ENCODE assay signal across 7 cellular contexts in the genomic region with DNA sequence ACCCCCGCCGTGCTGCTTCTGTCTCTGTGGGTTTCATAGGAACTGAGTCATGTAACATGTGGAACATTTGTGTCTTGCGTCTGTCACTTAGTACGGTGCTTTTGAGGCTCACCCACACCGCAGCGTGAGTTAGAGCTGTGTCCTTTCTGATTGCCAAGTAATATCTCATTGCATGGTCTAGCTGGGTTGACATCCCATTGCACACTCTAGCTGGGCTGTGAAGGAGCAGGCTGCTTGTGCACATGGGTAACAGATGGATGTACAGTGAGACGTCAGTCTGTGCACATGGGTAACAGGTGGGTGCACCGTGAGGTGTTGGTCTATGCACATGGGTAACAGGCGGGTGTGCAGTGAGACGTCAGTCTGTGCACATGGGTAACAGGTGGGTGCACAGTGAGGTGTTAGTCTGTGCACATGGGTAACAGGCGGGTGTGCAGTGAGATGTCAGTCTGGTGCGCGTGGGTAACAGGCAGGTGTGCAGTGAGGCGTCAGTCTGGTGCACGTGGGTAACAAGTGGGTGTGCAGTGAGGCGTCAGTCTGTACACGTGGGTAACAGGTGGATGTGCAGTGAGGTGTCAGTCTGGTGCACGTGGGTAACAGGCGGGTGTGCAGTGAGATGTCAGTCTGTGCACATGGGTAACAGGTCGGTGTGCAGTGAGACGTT. TPM values are rescaled to one million over a fixed set of nuclear protein-coding genes. Genes with fewer than 3 reads are reported as not detected.
DNase-seq lines count a peak whose midpoint lies in the region; ATAC-seq and TF ChIP-seq lines count a peak whose summit lies in the region.
"Not testable (repeated sequence)": the region's sequence is repeated elsewhere in the genome, so short reads cannot be mapped to it uniquely, and the experiment has no call there.

No MANE protein-coding gene starts in this region.

- not testable (repeated sequence) for H3K18ac ChIP-seq in H9 (ENCODE audit: insufficient read length, low read depth, low read length)

- H3K4me1 ChIP-seq in H9 (ENCODE audit: insufficient read depth, low read length), result not testable (repeated sequence)

- H3K27me3 Mint-ChIP-seq in H9 (ENCODE audit: low read depth); T-helper 17 cell; activated T-helper 1 cell treated with anti-CD3 and anti-CD28 coated beads, Interleukin-12 subunit alpha, Interleukin-12 subunit beta, Interleukin-2, Interleukin-4 antibody, amounts not matched to agents 30 ng/mL and 10 ng/mL and 1 ng/mL, durations not matched to agents 14 hours and 24 hours and 36 hours (ENCODE audit: insufficient read depth): not testable (repeated sequence)

- not testable (repeated sequence) for H3K4me3 Mint-ChIP-seq in H9
- peak overlapping the region; percentile 22 for H3K4me3 Mint-ChIP-seq in T-helper 17 cell
- peak overlapping the region; percentile 60 for H3K4me3 Mint-ChIP-seq in activated T-helper 1 cell treated with anti-CD3 and anti-CD28 coated beads, Interleukin-12 subunit alpha, Interleukin-12 subunit beta, Interleukin-2, Interleukin-4 antibody, amounts not matched to agents 30 ng/mL and 10 ng/mL and 1 ng/mL, durations not matched to agents 14 hours and 24 hours and 36 hours

- not testable (repeated sequence) for H3K9me3 Mint-ChIP-seq in H9; activated T-helper 1 cell treated with anti-CD3 and anti-CD28 coated beads, Interleukin-12 subunit alpha, Interleukin-12 subunit beta, Interleukin-2, Interleukin-4 antibody, amounts not matched to agents 30 ng/mL and 10 ng/mL and 1 ng/mL, durations not matched to agents 14 hours and 24 hours and 36 hours

- H4K8ac ChIP-seq in H9 (replicated peaks; ENCODE audit: insufficient read length, low read depth, low read length), result not testable (repeated sequence)

- H3K4ac ChIP-seq in H9 (ENCODE audit: low read depth, low read length), result not testable (repeated sequence)

- not testable (repeated sequence) for H3K27ac Mint-ChIP-seq in H9, T-helper 17 cell
- peak overlapping the region; percentile 86 for H3K27ac Mint-ChIP-seq in activated T-helper 1 cell treated with anti-CD3 and anti-CD28 coated beads, Interleukin-12 subunit alpha, Interleukin-12 subunit beta, Interleukin-2, Interleukin-4 antibody, amounts not matched to agents 30 ng/mL and 10 ng/mL and 1 ng/mL, durations not matched to agents 14 hours and 24 hours and 36 hours

- H3K79me2 ChIP-seq in H9 (ENCODE audit: insufficient read depth, low read length), result not testable (repeated sequence)

- H3K27ac ChIP-seq in H9 (ENCODE audit: insufficient read length, low read depth, low read length), result not testable (repeated sequence)

- not testable (repeated sequence) for H2BK5ac ChIP-seq in H9 (ENCODE audit: insufficient read length, low read length)

- not testable (repeated sequence) for H3K9me3 ChIP-seq in H9 (ENCODE audit: control insufficient read depth, low read depth, low read length); T-helper 17 cell (ENCODE audit: control insufficient read depth, low read length, poor library complexity, severe bottlenecking)

- not testable (repeated sequence) for H3K9ac ChIP-seq in H9 (ENCODE audit: extremely low read depth, insufficient read length, low read length)

- not testable (repeated sequence) for H3K14ac ChIP-seq in H9 (ENCODE audit: insufficient read depth, low read length)

- not testable (repeated sequence) for H3K23me2 ChIP-seq in H9 (ENCODE audit: insufficient read length, low read depth, low read length, poor library complexity, severe bottlenecking)

- H3K27me3 ChIP-seq in H9 (ENCODE audit: insufficient read depth, low read length), result not testable (repeated sequence)

- H3K36me3 Mint-ChIP-seq in H9 (ENCODE audit: insufficient read depth in 1 of 3, low read depth in 3 of 3); T-helper 17 cell (ENCODE audit: low read depth); activated T-helper 1 cell treated with anti-CD3 and anti-CD28 coated beads, Interleukin-12 subunit alpha, Interleukin-12 subunit beta, Interleukin-2, Interleukin-4 antibody, amounts not matched to agents 30 ng/mL and 10 ng/mL and 1 ng/mL, durations not matched to agents 14 hours and 24 hours and 36 hours (ENCODE audit: low read depth): not testable (repeated sequence)

- ATAC-seq in GM18870 (IDR thresholded peaks at IDR 0.05; ENCODE audit: unreplicated experiment) (peak; percentile 56), HG03354 (IDR thresholded peaks at IDR 0.05; ENCODE audit: poor library complexity, severe bottlenecking, unreplicated experiment) (peak; percentile 58), T-helper 17 cell (peak; percentile 77)

- TF ChIP-seq CTCF in H9 (conservative IDR thresholded peaks at IDR 0.05), result not testable (repeated sequence)

- DNase-seq in H9, T-helper 17 cell: not testable (repeated sequence)
- DNase-seq in activated T-helper 1 cell treated with anti-CD3 and anti-CD28 coated beads, Interleukin-12 subunit alpha, Interleukin-12 subunit beta, Interleukin-2, Interleukin-4 antibody, amounts not matched to agents 30 ng/mL and 10 ng/mL and 1 ng/mL, durations not matched to agents 14 hours and 24 hours and 36 hours (ENCODE audit: low spot score), result peak; percentile 79
- DNase-seq in germinal center (ENCODE audit: low spot score), result peak; percentile 57
- DNase-seq in stimulated activated CD4-positive, alpha-beta T cell treated with anti-CD3 and anti-CD28 coated beads, Interleukin-2, amount 100 ng/mL, for 4 hours (ENCODE audit: low read depth), result peak; percentile 54

- H4K5ac ChIP-seq in H9 (ENCODE audit: insufficient read length, low read depth, low read length), result not testable (repeated sequence)

- H4K91ac ChIP-seq in H9 (ENCODE audit: insufficient read length, low read depth, low read length), result not testable (repeated sequence)

- H2BK15ac ChIP-seq in H9 (ENCODE audit: low read depth, low read length), result not testable (repeated sequence)

- not testable (repeated sequence) for H2BK12ac ChIP-seq in H9 (ENCODE audit: insufficient read length, low read depth, low read length)

- not testable (repeated sequence) for H3K56ac ChIP-seq in H9 (ENCODE audit: insufficient read length, low read depth, low read length)

- peak overlapping the region; percentile 2 for H3K23ac ChIP-seq in H9 (ENCODE audit: insufficient read length, low read depth, low read length)

- not testable (repeated sequence) for H2AFZ ChIP-seq in H9 (ENCODE audit: low read length)

- not testable (repeated sequence) for H3K4me2 ChIP-seq in H9 (ENCODE audit: insufficient read depth, insufficient read length, low read length)

- not testable (repeated sequence) for H2BK120ac ChIP-seq in H9 (ENCODE audit: low read depth, low read length, poor library complexity, severe bottlenecking)

- not testable (repeated sequence) for H3K79me1 ChIP-seq in H9 (ENCODE audit: insufficient read depth, low read depth, low read length, poor library complexity, severe bottlenecking)

- WGBS in H9 (ENCODE audit: extremely low coverage, insufficient read length, low lambda C conversion rate), result no CpG with 5 or more reads among the region's 21 CpGs

- not testable (repeated sequence) for H3K4me1 Mint-ChIP-seq in H9, T-helper 17 cell
- peaks cover 29% of the 10 kb centered on the region for H3K4me1 Mint-ChIP-seq in activated T-helper 1 cell treated with anti-CD3 and anti-CD28 coated beads, Interleukin-12 subunit alpha, Interleukin-12 subunit beta, Interleukin-2, Interleukin-4 antibody, amounts not matched to agents 30 ng/mL and 10 ng/mL and 1 ng/mL, durations not matched to agents 14 hours and 24 hours and 36 hours (ENCODE audit: low read depth)

- not testable (repeated sequence) for H2AK5ac ChIP-seq in H9 (ENCODE audit: insufficient read length, low read length)

- not testable (repeated sequence) for H2BK20ac ChIP-seq in H9 (ENCODE audit: low read depth, low read length, poor library complexity, severe bottlenecking)

- H3T11ph ChIP-seq in H9 (ENCODE audit: low read length), result not testable (repeated sequence)

- not testable (repeated sequence) for H4K20me1 ChIP-seq in H9 (ENCODE audit: control insufficient read depth, insufficient read depth, insufficient read length)

- intact Hi-C loops in activated T-helper 1 cell treated with anti-CD3 and anti-CD28 coated beads, Interleukin-12 subunit alpha, Interleukin-12 subunit beta, Interleukin-2, Interleukin-4 antibody, amounts not matched to agents 30 ng/mL and 10 ng/mL and 1 ng/mL, durations not matched to agents 14 hours and 24 hours and 36 hours (cut with micrococcal nuclease), result loop anchor here (1.0 to 2.0 kb wide), 2 partner anchors 14 to 22 kb away; no protein-coding TSS in a partner anchor

RNA-seq across cellular contexts. Expression of a gene that starts 58.5 kb away (rescaled TPM):
- 108 TPM in 2 replicates for total RNA-seq in H9 (2021)
- total RNA-seq in T-helper 17 cell, result 10 to 100 TPM; 79.0 to 80.3 TPM
- 58.8 and 64.9 TPM in 2 replicates for total RNA-seq in activated T-helper 1 cell treated with anti-CD3 and anti-CD28 coated beads, Interleukin-12 subunit alpha, Interleukin-12 subunit beta, Interleukin-2, Interleukin-4 antibody, amounts not matched to agents 30 ng/mL and 10 ng/mL and 1 ng/mL, durations not matched to agents 14 hours and 24 hours and 36 hours
